Comparison of ENCODE assay signal across 17 cellular contexts in genomic region chr1:25991937-25992688, GRCh38. TPM values are rescaled to one million over a fixed set of nuclear protein-coding genes. Genes with fewer than 3 reads are reported as not detected.
DNase-seq lines count a peak whose midpoint lies in the region; ATAC-seq and TF ChIP-seq lines count a peak whose summit lies in the region.
"Had no signal": no experiment of that assay in that cellular context is flagged by ENCODE, and none has a peak within 500 bp of the region (broad histone marks: within the 10 kb centered on the region; RNA-seq: fewer than 3 reads in every experiment).

No MANE protein-coding gene starts in this region.

- H3K4me1 ChIP-seq in HCT116 (ENCODE audit: control insufficient read depth in 1 of 2, insufficient read depth in 2 of 2, low read length in 2 of 2) (peaks cover 4 to 18% of the 10 kb centered on the region in 2 experiments; a peak in 3 of 4 replicates), SK-N-SH (ENCODE audit: control insufficient read depth in 1 of 2, insufficient read depth in 2 of 2, low read depth in 1 of 2, low read length in 1 of 2) (peaks cover 5 to 11% of the 10 kb centered on the region in 2 experiments; a peak in 3 of 4 replicates), vagina (peaks cover 11% of the 10 kb centered on the region)

- H3K27me3 ChIP-seq in HCT116 (ENCODE audit: insufficient read depth, low read length) (no peaks in the 10 kb centered on the region), SK-N-SH (ENCODE audit: insufficient read depth) (no peaks in the 10 kb centered on the region), vagina (no peaks in the 10 kb centered on the region)
- H3K27me3 ChIP-seq: sigmoid colon had no signal

- TF ChIP-seq POLR2A in HCT116 (IDR thresholded peaks at IDR 0.05; ENCODE audit: borderline replicate concordance, extremely low read depth, insufficient read depth, insufficient read length) (no peak), vagina (IDR thresholded peaks at IDR 0.05) (no peak)

- H3K4me2 ChIP-seq in HCT116 (ENCODE audit: low read length) (peak overlapping the region; percentile 38), SK-N-SH (no peak overlapping the region)

- H3K4me1 Mint-ChIP-seq in CD14-positive monocyte: peaks cover 42% of the 10 kb centered on the region
- H3K4me1 Mint-ChIP-seq in activated naive CD8-positive, alpha-beta T cell treated with anti-CD3 and anti-CD28 coated beads, Interleukin-2, amount 10 ng/mL, durations not matched to agents 7 days and 5 days: peaks cover 40% of the 10 kb centered on the region
- peaks cover 12% of the 10 kb centered on the region for H3K4me1 Mint-ChIP-seq in mesothelial cell of epicardium

- no TSS peak for BruUV-seq in HCT116 (replicated peaks; lab: Mats Ljungman, UMichigan)

- H3K9ac ChIP-seq in HCT116 (ENCODE audit: low read length) (no peak overlapping the region), SK-N-SH (no peak overlapping the region)

- H2AFZ ChIP-seq in HCT116 (ENCODE audit: low read depth, low read length, poor library complexity, severe bottlenecking) (no peak overlapping the region), SK-N-SH (ENCODE audit: low read depth) (no peak overlapping the region)

- H3K27ac ChIP-seq in HCT116 (ENCODE audit: low read depth, low read length) (no peak overlapping the region), SK-N-SH (ENCODE audit: low read depth in 2 of 2, low read length in 1 of 2) (no peak overlapping the region), vagina (no peak overlapping the region)
- H3K27ac ChIP-seq: sigmoid colon had no signal

- H3K79me2 ChIP-seq in HCT116 (ENCODE audit: insufficient read depth, low read length): peaks cover 5% of the 10 kb centered on the region; the same call in 1 of the 2 replicates
- peaks cover 14% of the 10 kb centered on the region for H3K79me2 ChIP-seq in SK-N-SH (ENCODE audit: insufficient read depth)

- H4K20me1 ChIP-seq in HCT116 (ENCODE audit: insufficient read depth) (no peaks in the 10 kb centered on the region), SK-N-SH (ENCODE audit: insufficient read depth) (no peaks in the 10 kb centered on the region)

- H3K36me3 Mint-ChIP-seq in CD14-positive monocyte (peaks cover 34 to 41% of the 10 kb centered on the region in 2 donors), mesothelial cell of epicardium (peaks cover 5% of the 10 kb centered on the region)
- H3K36me3 Mint-ChIP-seq in activated naive CD8-positive, alpha-beta T cell treated with anti-CD3 and anti-CD28 coated beads, Interleukin-2, amount 10 ng/mL, durations not matched to agents 7 days and 5 days: peaks cover 4% of the 10 kb centered on the region

- 86% methylated on average over 5 of the region's 5 CpGs for WGBS in SK-N-SH (ENCODE audit: low lambda C conversion rate)

- H3K9me3 ChIP-seq in HCT116 (ENCODE audit: control insufficient read depth in 1 of 2, insufficient read depth in 1 of 2, low read depth in 1 of 2, low read length in 2 of 2) (no peaks in the 10 kb centered on the region), SK-N-SH (no peaks in the 10 kb centered on the region), vagina (no peaks in the 10 kb centered on the region)
- H3K9me3 ChIP-seq: sigmoid colon had no signal

- RAD21 ChIA-PET in HCT116 (lab: Charles Lee; ENCODE audit: low non-redundant PET in 1 of 2, low total read pairs in 2 of 2, uncharacterized antibody in 2 of 2, unreplicated experiment in 2 of 2): no interaction called here

- no peaks in the 10 kb centered on the region for H3F3A ChIP-seq in SK-N-SH (replicated peaks; ENCODE audit: insufficient read depth)

- DNase-seq in CD14-positive monocyte (ENCODE audit: low spot score): no peak
- no peak for DNase-seq in HCT116 (ENCODE audit: low read depth, low spot score)
- DNase-seq in activated naive CD8-positive, alpha-beta T cell treated with anti-CD3 and anti-CD28 coated beads, Interleukin-2, amount 10 ng/mL, durations not matched to agents 7 days and 5 days: no peak
- DNase-seq in mesothelial cell of epicardium (ENCODE audit: low spot score in 2 of 2, unreplicated experiment in 2 of 2): no peak
- no peak for DNase-seq in NCI-H2081 (lab: John Stamatoyannopoulos, UW)
- DNase-seq in SK-N-SH: no peak
- no peak for DNase-seq in COR-L47 (lab: John Stamatoyannopoulos, UW)
- DNase-seq in vagina (ENCODE audit: extremely low spot score in 2 of 2): no peak
- DNase-seq: activated CD8-positive, alpha-beta memory T cell treated with anti-CD3 and anti-CD28 coated beads, Interleukin-2, amount 50 U/mL, for 4 hours; NCI-H1417 treated with DMSO at 0.1 percent for 48 hours; Right ventricle myocardium superior; sigmoid colon; stimulated activated naive CD8-positive, alpha-beta T cell treated with anti-CD3 and anti-CD28 coated beads, Interleukin-15, Interleukin-2, amounts not matched to agents 100 U/mL and 50 U/mL, for 24 hours had no signal

- intact Hi-C loops in CD14-positive monocyte (cut with micrococcal nuclease): no loop called here
- intact Hi-C loops in HCT116 (cut with micrococcal nuclease): loop anchor here (10.0 kb wide), 1 partner anchor 447 kb away; the partner anchor contains the start of gene LDLRAP1
- intact Hi-C loops in vagina (cut with DNase I): no loop called here

- H3K27me3 Mint-ChIP-seq in CD14-positive monocyte (ENCODE audit: low read depth in 3 of 3) (peaks cover 0 to 7% (median 0%) of the 10 kb centered on the region in 3 donors), mesothelial cell of epicardium (ENCODE audit: low read depth) (no peaks in the 10 kb centered on the region)
- H3K27me3 Mint-ChIP-seq in activated naive CD8-positive, alpha-beta T cell treated with anti-CD3 and anti-CD28 coated beads, Interleukin-2, amount 10 ng/mL, durations not matched to agents 7 days and 5 days: no peaks in the 10 kb centered on the region
- H3K27me3 Mint-ChIP-seq: dendritic cell treated with granulocyte-macrophage colony-stimulating factor and Interleukin-4, amounts not matched to agents 40 ng/mL and 50 ng/mL, for 4 days had no signal

- TF ChIP-seq RAD21 in HCT116 (IDR thresholded peaks at IDR 0.05; ENCODE audit: low read depth): no peak
- no peak for TF ChIP-seq RAD21 in SK-N-SH (IDR thresholded peaks at IDR 0.05; ENCODE audit: low read length)

- no peaks in the 10 kb centered on the region for H3K9me2 ChIP-seq in HCT116 (ENCODE audit: insufficient read depth)
- H3K9me2 ChIP-seq in SK-N-SH: no peaks in the 10 kb centered on the region

- H3K4me3 ChIP-seq in HCT116 (replicated peaks in 1 of 2; ENCODE audit: low read depth in 1 of 2, low read length in 2 of 2) (no peak overlapping the region), SK-N-SH (ENCODE audit: low read depth in 2 of 2, low read length in 1 of 2) (no peak overlapping the region), vagina (no peak overlapping the region)
- H3K4me3 ChIP-seq: sigmoid colon had no signal

- TF ChIP-seq CTCF in CD14-positive monocyte (IDR thresholded peaks at IDR 0.05) (no peak), HCT116 (IDR thresholded peaks at IDR 0.05 in 2 of 3, conservative IDR thresholded peaks at IDR 0.05 in 1 of 3; ENCODE audit: borderline replicate concordance in 1 of 3, insufficient read depth in 1 of 3, low read depth in 2 of 3, low read length in 2 of 3) (no peak), mesothelial cell of epicardium (IDR thresholded peaks at IDR 0.05; ENCODE audit: unreplicated experiment) (no peak), SK-N-SH (IDR thresholded peaks at IDR 0.05) (no peak), vagina (IDR thresholded peaks at IDR 0.05) (no peak)

- POLR2A ChIA-PET in HCT116 (lab: Charles Lee) (interaction anchor here (0.6 kb wide), 3 partner anchors 86 to 149 kb away, joined by 3 to 4 read pairs (median 3); no protein-coding TSS in a partner anchor), SK-N-SH (lab: Yijun Ruan, JAX) (no interaction called here)
- POLR2A ChIA-PET in activated naive CD8-positive, alpha-beta T cell treated with anti-CD3 and anti-CD28 coated beads, Interleukin-2, amount 10 ng/mL, durations not matched to agents 7 days and 5 days (lab: Charles Lee): interaction anchor here (1.7 to 4.9 kb wide), 3 partner anchors 21 to 96 kb away, joined by 7 to 33 read pairs (median 18); no protein-coding TSS in a partner anchor

- H3K27ac Mint-ChIP-seq in CD14-positive monocyte: peak overlapping the region in 4 of 7 donors; percentile 0 to 68 (median 26)
- peak overlapping the region; percentile 27 for H3K27ac Mint-ChIP-seq in activated naive CD8-positive, alpha-beta T cell treated with anti-CD3 and anti-CD28 coated beads, Interleukin-2, amount 10 ng/mL, durations not matched to agents 7 days and 5 days
- H3K27ac Mint-ChIP-seq in mesothelial cell of epicardium: peak overlapping the region; percentile 13
- H3K27ac Mint-ChIP-seq: dendritic cell treated with granulocyte-macrophage colony-stimulating factor and Interleukin-4, amounts not matched to agents 40 ng/mL and 50 ng/mL, for 4 days had no signal

- H3K4me3 Mint-ChIP-seq in CD14-positive monocyte (no peak overlapping the region), mesothelial cell of epicardium (no peak overlapping the region)
- H3K4me3 Mint-ChIP-seq in activated naive CD8-positive, alpha-beta T cell treated with anti-CD3 and anti-CD28 coated beads, Interleukin-2, amount 10 ng/mL, durations not matched to agents 7 days and 5 days: no peak overlapping the region
- H3K4me3 Mint-ChIP-seq: dendritic cell treated with granulocyte-macrophage colony-stimulating factor and Interleukin-4, amounts not matched to agents 40 ng/mL and 50 ng/mL, for 4 days had no signal

- CTCF ChIA-PET in HCT116 (lab: Charles Lee) (no interaction called here), SK-N-SH (lab: Yijun Ruan, JAX) (interaction anchor here (2.0 to 6.7 kb wide), 2 partner anchors 89 to 97 kb away, joined by 7 to 34 read pairs; no protein-coding TSS in a partner anchor)

- H3K9me3 Mint-ChIP-seq in CD14-positive monocyte: no peaks in the 10 kb centered on the region
- no peaks in the 10 kb centered on the region for H3K9me3 Mint-ChIP-seq in activated naive CD8-positive, alpha-beta T cell treated with anti-CD3 and anti-CD28 coated beads, Interleukin-2, amount 10 ng/mL, durations not matched to agents 7 days and 5 days
- H3K9me3 Mint-ChIP-seq in mesothelial cell of epicardium: no peaks in the 10 kb centered on the region
- H3K9me3 Mint-ChIP-seq: dendritic cell treated with granulocyte-macrophage colony-stimulating factor and Interleukin-4, amounts not matched to agents 40 ng/mL and 50 ng/mL, for 4 days had no signal

- H3K36me3 ChIP-seq in HCT116 (ENCODE audit: control insufficient read depth in 1 of 2, insufficient read depth in 2 of 2, low read length in 2 of 2): peaks cover 0 to 2% of the 10 kb centered on the region in 2 experiments; a peak in 1 of 4 replicates
- peaks cover 6 to 15% of the 10 kb centered on the region in 2 experiments for H3K36me3 ChIP-seq in SK-N-SH (replicated peaks in 1 of 2; ENCODE audit: control insufficient read depth in 1 of 2, insufficient read depth in 2 of 2, low read length in 1 of 2)
- H3K36me3 ChIP-seq in vagina: peaks cover 0 to 5% of the 10 kb centered on the region in 2 donors

- no peak for TF ChIP-seq EP300 in SK-N-SH (IDR thresholded peaks at IDR 0.05; ENCODE audit: borderline replicate concordance in 1 of 2, low read depth in 1 of 2, low read length in 1 of 2)

- ATAC-seq in HCT116: peak; percentile 50; the same call in 1 of the 2 replicates
- no peak for ATAC-seq in activated naive CD8-positive, alpha-beta T cell treated with anti-CD3 and anti-CD28 coated beads, Interleukin-2, amount 10 ng/mL, durations not matched to agents 7 days and 5 days (ENCODE audit: low read depth)
- ATAC-seq: stimulated activated naive CD8-positive, alpha-beta T cell treated with anti-CD3 and anti-CD28 coated beads, Interleukin-15, Interleukin-2, amounts not matched to agents 100 U/mL and 50 U/mL, for 24 hours had no signal

RNA-seq across cellular contexts. Expression of gene PAFAH2, which starts 5.8 kb away (rescaled TPM):
- 1 to 10 TPM; 6.4 to 9.2 TPM for polyA plus RNA-seq in CD14-positive monocyte
- 13.0 TPM for total RNA-seq in HCT116 (2021; ENCODE audit: unreplicated experiment)
- 6.4 and 9.8 TPM in 2 replicates for polyA plus RNA-seq in HCT116 (2012)
- total RNA-seq in activated naive CD8-positive, alpha-beta T cell treated with anti-CD3 and anti-CD28 coated beads, Interleukin-2, amount 10 ng/mL, durations not matched to agents 7 days and 5 days: 10 to 100 TPM; 13.5 to 15.4 TPM
- 8.7 to 9.9 TPM (median 9.1 TPM) in 3 replicates for total RNA-seq in mesothelial cell of epicardium
- 10.8 and 16.0 TPM in 2 replicates for polyA plus RNA-seq in SK-N-SH (2012; rRNA removed)
- polyA plus RNA-seq in SK-N-SH (2012; cell fraction: cytosol; rRNA removed): 14.2 and 15.5 TPM in 2 replicates
- polyA plus RNA-seq in SK-N-SH (2012; cell fraction: nucleus; rRNA removed): 10.1 and 13.5 TPM in 2 replicates
- 7.1 TPM for total RNA-seq in vagina

RNA-seq across cellular contexts. Expression of gene EXTL1, which starts 29.5 kb away (rescaled TPM):
- polyA plus RNA-seq in CD14-positive monocyte (not detected), SK-N-SH (2012; rRNA removed) (0.58 and 1.1 TPM in 2 replicates)
- total RNA-seq in HCT116 (2021; ENCODE audit: unreplicated experiment) (0.15 TPM), mesothelial cell of epicardium (6.9 to 8.2 TPM (median 7.1 TPM) in 3 replicates), vagina (0.74 TPM)
- polyA plus RNA-seq in HCT116 (2012): 0.04 TPM in 2 replicates
- not detected for total RNA-seq in activated naive CD8-positive, alpha-beta T cell treated with anti-CD3 and anti-CD28 coated beads, Interleukin-2, amount 10 ng/mL, durations not matched to agents 7 days and 5 days
- polyA plus RNA-seq in SK-N-SH (2012; cell fraction: cytosol; rRNA removed): 0.33 and 0.51 TPM in 2 replicates
- 3.7 and 3.8 TPM in 2 replicates for polyA plus RNA-seq in SK-N-SH (2012; cell fraction: nucleus; rRNA removed)

RNA-seq across cellular contexts. Expression of gene SLC30A2, which starts 53.8 kb away (rescaled TPM):
- polyA plus RNA-seq in CD14-positive monocyte (not detected), SK-N-SH (2012; rRNA removed) (not detected in 2 replicates)
- total RNA-seq in HCT116 (2021; ENCODE audit: unreplicated experiment) (not detected), mesothelial cell of epicardium (9.2 to 10.7 TPM (median 10.3 TPM) in 3 replicates), vagina (not detected)
- not detected in 2 replicates for polyA plus RNA-seq in HCT116 (2012)
- total RNA-seq in activated naive CD8-positive, alpha-beta T cell treated with anti-CD3 and anti-CD28 coated beads, Interleukin-2, amount 10 ng/mL, durations not matched to agents 7 days and 5 days: not detected
- not detected in 2 replicates for polyA plus RNA-seq in SK-N-SH (2012; cell fraction: cytosol; rRNA removed)
- polyA plus RNA-seq in SK-N-SH (2012; cell fraction: nucleus; rRNA removed): not detected in 2 replicates
- total RNA-seq: fibroblast of villous mesenchyme had no signal
- polyA plus RNA-seq: BJ, keratinocyte had no signal
